Comparison of ENCODE assay signal across 8 cellular contexts in genomic region chr11:64230985-64231365, GRCh38. TPM values are rescaled to one million over a fixed set of nuclear protein-coding genes. Genes with fewer than 3 reads are reported as not detected.
DNase-seq lines count a peak whose midpoint lies in the region; ATAC-seq, FAIRE-seq and TF ChIP-seq lines count a peak whose summit lies in the region.

No MANE protein-coding gene starts in this region.

- peak overlapping the region; percentile 69 for H3K9ac ChIP-seq in endothelial cell of umbilical vein (replicated peaks; ENCODE audit: extremely low read depth, insufficient read depth, low read length)

- H3K9me3 ChIP-seq in OCI-LY7 (ENCODE audit: low read length) (no peaks in the 10 kb centered on the region), endothelial cell of umbilical vein (replicated peaks; ENCODE audit: control insufficient read depth, insufficient read depth, low read length) (no peaks in the 10 kb centered on the region), prostate gland (no peaks in the 10 kb centered on the region)

- H4K20me1 ChIP-seq in OCI-LY7 (ENCODE audit: insufficient read depth, low read length) (no peaks in the 10 kb centered on the region), endothelial cell of umbilical vein (replicated peaks; ENCODE audit: control insufficient read depth, extremely low read depth, insufficient read depth, low read length) (no peaks in the 10 kb centered on the region)

- peaks cover 8% of the 10 kb centered on the region; the same call in 1 of the 2 replicates for H3K79me2 ChIP-seq in OCI-LY7 (ENCODE audit: insufficient read depth, low read depth, low read length)
- H3K79me2 ChIP-seq in endothelial cell of umbilical vein (ENCODE audit: control insufficient read depth, insufficient read depth, low read length): peaks cover 8% of the 10 kb centered on the region

- WGBS in prostate gland: 9% methylated on average over 8 of the region's 8 CpGs

- dilution Hi-C loops in endothelial cell of umbilical vein (cut with MboI; ENCODE audit: extremely low pct_ligation_motif_present, low sequenced_read_pairs): no loop called here

- DNase-seq in GM12891 (ENCODE audit: insufficient read length, low spot score) (no peak), OCI-LY7 (ENCODE audit: low spot score) (peak; percentile 46), endothelial cell of umbilical vein (ENCODE audit: low read depth, low spot score) (no peak), prostate gland (ENCODE audit: low spot score) (no peak), superior temporal gyrus (ENCODE audit: extremely low spot score) (no peak)

- peak; percentile 70 for FAIRE-seq in GM12891 (lab: Jason Lieb, UNC)
- no peak for FAIRE-seq in endothelial cell of umbilical vein (lab: Jason Lieb, UNC)

- H3K36me3 ChIP-seq in OCI-LY7 (ENCODE audit: insufficient read depth, low read length) (no peaks in the 10 kb centered on the region), endothelial cell of umbilical vein (ENCODE audit: control insufficient read depth in 2 of 2, extremely low read depth in 1 of 2, insufficient read depth in 2 of 2, low read length in 2 of 2) (peaks cover 0 to 2% of the 10 kb centered on the region in 2 experiments), prostate gland (no peaks in the 10 kb centered on the region)

- H3K4me2 ChIP-seq in OCI-LY7 (ENCODE audit: low read length) (peak overlapping the region; percentile 94), endothelial cell of umbilical vein (ENCODE audit: insufficient read depth, low read length) (peak overlapping the region; percentile 71)

- H3K9me1 ChIP-seq in endothelial cell of umbilical vein (replicated peaks; ENCODE audit: control insufficient read depth, extremely low read depth, insufficient read depth, low read length): no peaks in the 10 kb centered on the region

- intact Hi-C loops in OCI-LY7 (cut with micrococcal nuclease; ENCODE audit: unreplicated experiment): loop anchor here (1.0 kb wide), 1 partner anchor 9 kb away; no protein-coding TSS in a partner anchor
- intact Hi-C loops in endothelial cell of umbilical vein (cut with micrococcal nuclease): loop anchor here (1.0 to 5.0 kb wide), 4 partner anchors 10 to 44 kb away; partner anchors contain the start of genes FKBP2 and STIP1
- intact Hi-C loops in prostate gland (cut with DNase I): no loop called here

- H3K4me1 ChIP-seq in OCI-LY7 (ENCODE audit: insufficient read depth, low read length, poor library complexity, severe bottlenecking) (peaks cover 54% of the 10 kb centered on the region), endothelial cell of umbilical vein (ENCODE audit: control insufficient read depth, extremely low read depth, insufficient read depth, low read length) (peaks cover 18% of the 10 kb centered on the region), prostate gland (replicated peaks) (peaks cover 26% of the 10 kb centered on the region)

- H3K27me3 ChIP-seq in endothelial cell of umbilical vein (ENCODE audit: control insufficient read depth in 2 of 2, insufficient read depth in 2 of 2, low read length in 2 of 2) (no peaks in the 10 kb centered on the region), prostate gland (replicated peaks; ENCODE audit: insufficient read depth) (no peaks in the 10 kb centered on the region)

- H2AFZ ChIP-seq in OCI-LY7 (ENCODE audit: low read length) (peak overlapping the region; percentile 54), endothelial cell of umbilical vein (ENCODE audit: low read depth, low read length) (peak overlapping the region; percentile 70)

- CTCF ChIA-PET in OCI-LY7 (lab: Charles Lee; ENCODE audit: unreplicated experiment) (no interaction called here), endothelial cell of umbilical vein (lab: Charles Lee) (interaction anchor here (0.9 to 2.0 kb wide), 3 partner anchors 23 to 70 kb away, joined by 3 to 9 read pairs (median 4); no protein-coding TSS in a partner anchor)

- H3K4me3 ChIP-seq in OCI-LY7 (ENCODE audit: low read depth, low read length, poor library complexity, severe bottlenecking) (peak overlapping the region; percentile 72), endothelial cell of umbilical vein (replicated peaks in 1 of 3; ENCODE audit: insufficient read depth in 1 of 3, low read depth in 1 of 3, low read length in 3 of 3) (peak overlapping the region; percentile 60 to 71 (median 69)), prostate gland (peak overlapping the region; percentile 61 to 82)

- ATAC-seq in HG02759 (IDR thresholded peaks at IDR 0.05; ENCODE audit: unreplicated experiment) (no peak), HG03045 (IDR thresholded peaks at IDR 0.05; ENCODE audit: unreplicated experiment) (no peak), GM19023 (IDR thresholded peaks at IDR 0.05; ENCODE audit: unreplicated experiment) (no peak)

- H3K27ac ChIP-seq in OCI-LY7 (ENCODE audit: low read depth, low read length, poor library complexity, severe bottlenecking) (peak overlapping the region; percentile 66), endothelial cell of umbilical vein (ENCODE audit: insufficient read depth, low read depth, low read length) (peak overlapping the region; percentile 69), prostate gland (peak overlapping the region; percentile 88 to 92)

- TF ChIP-seq CTCF in OCI-LY7 (conservative IDR thresholded peaks at IDR 0.05; ENCODE audit: low read length) (no peak), endothelial cell of umbilical vein (IDR thresholded peaks at IDR 0.05; ENCODE audit: extremely low read depth in 1 of 2, insufficient read depth in 1 of 2, low read depth in 1 of 2, low read length in 2 of 2) (no peak), prostate gland (IDR thresholded peaks at IDR 0.05) (no peak)

- POLR2A ChIA-PET in OCI-LY7 (lab: Charles Lee) (interaction anchor here (0.6 to 1.0 kb wide), 3 partner anchors 10 to 1640 kb away, joined by 3 to 4 read pairs (median 3); partner anchors contain the start of gene FKBP2), endothelial cell of umbilical vein (lab: Charles Lee) (no interaction called here)

- TF ChIP-seq POLR2A in GM12891 (IDR thresholded peaks at IDR 0.05; ENCODE audit: low read depth, low read length) (no peak), endothelial cell of umbilical vein (IDR thresholded peaks at IDR 0.05; ENCODE audit: low read depth, low read length) (no peak), prostate gland (IDR thresholded peaks at IDR 0.05) (no peak)

- BruUV-seq in OCI-LY7 (replicated peaks; lab: Mats Ljungman, UMichigan) (no TSS peak), endothelial cell of umbilical vein (replicated peaks; lab: Mats Ljungman, UMichigan) (TSS peak; percentile 4)

- no peaks in the 10 kb centered on the region for H3K9me2 ChIP-seq in OCI-LY7 (ENCODE audit: insufficient read depth, low read length)

RNA-seq across cellular contexts. Expression of gene DNAJC4, which starts 0.6 kb away (rescaled TPM):
- polyA plus RNA-seq in GM12891 (2012; ENCODE audit: low read depth, missing spikeins): 50.3 TPM
- total RNA-seq in OCI-LY7 (2014; rRNA removed; shearing (Covaris generic)): 14.1 and 19.2 TPM in 2 replicates
- total RNA-seq in OCI-LY7 (2022) (42.4 and 56.0 TPM in 2 replicates), endothelial cell of umbilical vein (23.5 and 24.4 TPM in 2 replicates), prostate gland (10 to 100 TPM; 55.8 to 63.8 TPM)
- 41.2 and 64.6 TPM in 2 replicates for polyA plus RNA-seq in endothelial cell of umbilical vein
- polyA plus RNA-seq in endothelial cell of umbilical vein (2011; cell fraction: cytosol; rRNA removed): 24.7 and 36.3 TPM in 2 replicates
- 31.5 and 33.7 TPM in 2 replicates for polyA plus RNA-seq in endothelial cell of umbilical vein (2011; cell fraction: nucleus; rRNA removed)
- 23.6 and 52.5 TPM in 2 replicates for polyA plus RNA-seq in endothelial cell of umbilical vein (2012)
- 14.6 and 19.3 TPM in 2 replicates for polyA minus RNA-seq in endothelial cell of umbilical vein
- 11.6 TPM for polyA minus RNA-seq in endothelial cell of umbilical vein (2011; cell fraction: cytosol; rRNA and poly(A)+ RNA removed)
- 5.5 and 6.5 TPM in 2 replicates for polyA minus RNA-seq in endothelial cell of umbilical vein (2011; cell fraction: nucleus; rRNA and poly(A)+ RNA removed)

RNA-seq across cellular contexts. Expression of gene VEGFB, which starts 3.4 kb away (rescaled TPM):
- polyA plus RNA-seq in GM12891 (2012; ENCODE audit: low read depth, missing spikeins): 85.3 TPM
- 35.3 and 46.3 TPM in 2 replicates for total RNA-seq in OCI-LY7 (2014; rRNA removed; shearing (Covaris generic))
- total RNA-seq in OCI-LY7 (2022): 59.6 and 60.8 TPM in 2 replicates
- total RNA-seq in endothelial cell of umbilical vein: 89.6 and 98.1 TPM in 2 replicates
- 18.3 and 19.3 TPM in 2 replicates for polyA plus RNA-seq in endothelial cell of umbilical vein
- 22.0 and 30.8 TPM in 2 replicates for polyA plus RNA-seq in endothelial cell of umbilical vein (2011; cell fraction: cytosol; rRNA removed)
- 19.1 and 23.6 TPM in 2 replicates for polyA plus RNA-seq in endothelial cell of umbilical vein (2011; cell fraction: nucleus; rRNA removed)
- polyA plus RNA-seq in endothelial cell of umbilical vein (2012): 86.5 and 108 TPM in 2 replicates
- polyA minus RNA-seq in endothelial cell of umbilical vein: 7.2 and 8.5 TPM in 2 replicates
- 25.5 TPM for polyA minus RNA-seq in endothelial cell of umbilical vein (2011; cell fraction: cytosol; rRNA and poly(A)+ RNA removed)
- polyA minus RNA-seq in endothelial cell of umbilical vein (2011; cell fraction: nucleus; rRNA and poly(A)+ RNA removed): 5.5 and 5.8 TPM in 2 replicates
- 10 to 100 TPM; 50.9 to 91.2 TPM for total RNA-seq in prostate gland

RNA-seq across cellular contexts. Expression of gene NUDT22, which starts 4.9 kb away (rescaled TPM):
- polyA plus RNA-seq in GM12891 (2012; ENCODE audit: low read depth, missing spikeins): 68.6 TPM
- total RNA-seq in OCI-LY7 (2014; rRNA removed; shearing (Covaris generic)): 54.6 and 81.4 TPM in 2 replicates
- total RNA-seq in OCI-LY7 (2022): 98.4 and 100 TPM in 2 replicates
- 37.1 and 37.8 TPM in 2 replicates for total RNA-seq in endothelial cell of umbilical vein
- polyA plus RNA-seq in endothelial cell of umbilical vein: 54.8 and 71.9 TPM in 2 replicates
- 24.0 and 32.4 TPM in 2 replicates for polyA plus RNA-seq in endothelial cell of umbilical vein (2011; cell fraction: cytosol; rRNA removed)
- polyA plus RNA-seq in endothelial cell of umbilical vein (2011; cell fraction: nucleus; rRNA removed): 37.7 and 47.5 TPM in 2 replicates
- polyA plus RNA-seq in endothelial cell of umbilical vein (2012): 24.9 and 29.9 TPM in 2 replicates
- 18.8 and 19.5 TPM in 2 replicates for polyA minus RNA-seq in endothelial cell of umbilical vein
- 32.9 TPM for polyA minus RNA-seq in endothelial cell of umbilical vein (2011; cell fraction: cytosol; rRNA and poly(A)+ RNA removed)
- polyA minus RNA-seq in endothelial cell of umbilical vein (2011; cell fraction: nucleus; rRNA and poly(A)+ RNA removed): 10.5 and 16.3 TPM in 2 replicates
- 10 to 100 TPM; 89.5 to 90.8 TPM for total RNA-seq in prostate gland

RNA-seq across cellular contexts. Expression of gene TRPT1, which starts 5.0 kb away (rescaled TPM):
- polyA plus RNA-seq in GM12891 (2012; ENCODE audit: low read depth, missing spikeins): 66.1 TPM
- total RNA-seq in OCI-LY7 (2014; rRNA removed; shearing (Covaris generic)): 35.7 and 49.0 TPM in 2 replicates
- 40.1 and 40.6 TPM in 2 replicates for total RNA-seq in OCI-LY7 (2022)
- total RNA-seq in endothelial cell of umbilical vein: 26.2 and 28.0 TPM in 2 replicates
- 56.6 and 69.5 TPM in 2 replicates for polyA plus RNA-seq in endothelial cell of umbilical vein
- polyA plus RNA-seq in endothelial cell of umbilical vein (2011; cell fraction: cytosol; rRNA removed): 29.5 and 38.4 TPM in 2 replicates
- 89.6 and 104 TPM in 2 replicates for polyA plus RNA-seq in endothelial cell of umbilical vein (2011; cell fraction: nucleus; rRNA removed)
- 27.6 and 27.7 TPM in 2 replicates for polyA plus RNA-seq in endothelial cell of umbilical vein (2012)
- 22.1 and 30.2 TPM in 2 replicates for polyA minus RNA-seq in endothelial cell of umbilical vein
- polyA minus RNA-seq in endothelial cell of umbilical vein (2011; cell fraction: cytosol; rRNA and poly(A)+ RNA removed): 18.5 TPM
- polyA minus RNA-seq in endothelial cell of umbilical vein (2011; cell fraction: nucleus; rRNA and poly(A)+ RNA removed): 10.0 and 12.0 TPM in 2 replicates
- 10 to 100 TPM; 63.6 to 87.7 TPM for total RNA-seq in prostate gland

RNA-seq across cellular contexts. Expression of gene FKBP2, which starts 9.9 kb away (rescaled TPM):
- 61.2 TPM for polyA plus RNA-seq in GM12891 (2012; ENCODE audit: low read depth, missing spikeins)
- total RNA-seq in OCI-LY7 (2014; rRNA removed; shearing (Covaris generic)): 57.3 and 70.6 TPM in 2 replicates
- 39.7 and 45.5 TPM in 2 replicates for total RNA-seq in OCI-LY7 (2022)
- total RNA-seq in endothelial cell of umbilical vein: 48.4 and 48.5 TPM in 2 replicates
- 63.1 and 74.4 TPM in 2 replicates for polyA plus RNA-seq in endothelial cell of umbilical vein
- 54.7 and 75.6 TPM in 2 replicates for polyA plus RNA-seq in endothelial cell of umbilical vein (2011; cell fraction: cytosol; rRNA removed)
- 24.9 and 27.9 TPM in 2 replicates for polyA plus RNA-seq in endothelial cell of umbilical vein (2011; cell fraction: nucleus; rRNA removed)
- polyA plus RNA-seq in endothelial cell of umbilical vein (2012): 56.7 and 88.3 TPM in 2 replicates
- polyA minus RNA-seq in endothelial cell of umbilical vein: 25.3 and 28.2 TPM in 2 replicates
- polyA minus RNA-seq in endothelial cell of umbilical vein (2011; cell fraction: cytosol; rRNA and poly(A)+ RNA removed): 36.4 TPM
- 4.2 and 7.5 TPM in 2 replicates for polyA minus RNA-seq in endothelial cell of umbilical vein (2011; cell fraction: nucleus; rRNA and poly(A)+ RNA removed)
- 100 to 1,000 TPM; 138 to 164 TPM for total RNA-seq in prostate gland
